Comparison of ENCODE assay signal across 8 cellular contexts in genomic region chr19:2089001-2089711, GRCh38. TPM values are rescaled to one million over a fixed set of nuclear protein-coding genes. Genes with fewer than 3 reads are reported as not detected.
DNase-seq lines count a peak whose midpoint lies in the region; ATAC-seq and TF ChIP-seq lines count a peak whose summit lies in the region.

No MANE protein-coding gene starts in this region.

- H3K4me1 ChIP-seq in colonic mucosa (peaks cover 7% of the 10 kb centered on the region), sigmoid colon (peaks cover 0 to 93% (median 87%) of the 10 kb centered on the region in 4 donors)

- peak overlapping the region in 1 of 2 donors; percentile 61 for H3K9ac ChIP-seq in colonic mucosa (ENCODE audit: low read depth in 2 of 2, low read length in 2 of 2)

- ATAC-seq in GM19467 (IDR thresholded peaks at IDR 0.05; ENCODE audit: unreplicated experiment) = no peak

- DNase-seq in NB4 (ENCODE audit: low read depth) = peak; percentile 62
- no peak for DNase-seq in colonic mucosa
- DNase-seq in sigmoid colon = no peak
- no peak for DNase-seq in effector CD4-positive, alpha-beta T cell
- DNase-seq in stimulated activated naive CD4-positive, alpha-beta T cell treated with Interleukin-2 at 50 U/mL for 16 hours (lab: John Stamatoyannopoulos, UW) = no peak
- no peak for DNase-seq in HT-29 (ENCODE audit: low spot score)

- H3K27me3 ChIP-seq in colonic mucosa = no peaks in the 10 kb centered on the region
- no peaks in the 10 kb centered on the region for H3K27me3 ChIP-seq in sigmoid colon

- H3K36me3 ChIP-seq in colonic mucosa (no peaks in the 10 kb centered on the region), sigmoid colon (peaks cover 0 to 10% (median 0%) of the 10 kb centered on the region in 4 donors)

- no peak for TF ChIP-seq POLR2A in NB4 (IDR thresholded peaks at IDR 0.05; ENCODE audit: extremely low read depth, insufficient read length)
- TF ChIP-seq POLR2A in sigmoid colon (IDR thresholded peaks at IDR 0.05) = no peak

- intact Hi-C loops in colonic mucosa (cut with DNase I) (no loop called here), sigmoid colon (cut with DNase I) (no loop called here)

- TF ChIP-seq EP300 in sigmoid colon (IDR thresholded peaks at IDR 0.05) = no peak

- peak; percentile 25; the same call in 2 of the 3 replicates for TF ChIP-seq CTCF in GM12872 (IDR thresholded peaks at IDR 0.05; ENCODE audit: insufficient read depth, low read depth, low read length)
- no peak for TF ChIP-seq CTCF in NB4 (IDR thresholded peaks at IDR 0.05; ENCODE audit: low read depth, low read length)
- no peak for TF ChIP-seq CTCF in colonic mucosa (IDR thresholded peaks at IDR 0.05)
- no peak for TF ChIP-seq CTCF in sigmoid colon (IDR thresholded peaks at IDR 0.05)

- 63 to 80% methylated on average over 16 of the region's 16 CpGs for WGBS in sigmoid colon, 2 donors

- H3K9me3 ChIP-seq in colonic mucosa (no peaks in the 10 kb centered on the region), sigmoid colon (no peaks in the 10 kb centered on the region)

- H3K4me3 ChIP-seq in NB4 (ENCODE audit: low read depth, low read length) (peak overlapping the region; percentile 32), colonic mucosa (no peak overlapping the region), sigmoid colon (no peak overlapping the region)

- H3K27ac ChIP-seq in colonic mucosa (peak overlapping the region; percentile 48), sigmoid colon (peak overlapping the region; percentile 88 to 99 (median 93))

RNA-seq across cellular contexts. Expression of gene MOB3A, which starts 7.0 kb away (rescaled TPM):
- total RNA-seq in colonic mucosa (10 to 100 TPM; 40.0 to 40.5 TPM), sigmoid colon (10 to 100 TPM; 25.7 to 65.4 (median 32.0) TPM)
- 10 to 100 TPM; 14.4 to 36.1 (median 14.6) TPM for polyA plus RNA-seq in sigmoid colon
- 7.7 and 9.2 TPM in 2 replicates for total RNA-seq in HT-29 (2014; rRNA removed; shearing (Covaris generic))

RNA-seq across cellular contexts. Expression of gene IZUMO4, which starts 7.6 kb away (rescaled TPM):
- total RNA-seq in colonic mucosa (1 to 10 TPM; 2.1 to 4.5 TPM), sigmoid colon (1 to 10 TPM; 2.3 to 6.0 (median 4.6) TPM)
- 1 to 10 TPM; 2.4 to 8.5 (median 3.5) TPM for polyA plus RNA-seq in sigmoid colon
- 2.7 and 5.3 TPM in 2 replicates for total RNA-seq in HT-29 (2014; rRNA removed; shearing (Covaris generic))

RNA-seq across cellular contexts. Expression of gene MKNK2, which starts 38.1 kb away (rescaled TPM):
- total RNA-seq in colonic mucosa (100 to 1,000 TPM; 358 to 589 TPM), sigmoid colon (100 to 1,000 TPM in 3 of 4 donors, 10 to 100 TPM in 1; 83.1 to 124 (median 107) TPM)
- 100 to 1,000 TPM; 121 to 157 (median 129) TPM for polyA plus RNA-seq in sigmoid colon
- total RNA-seq in HT-29 (2014; rRNA removed; shearing (Covaris generic)) = 212 and 223 TPM in 2 replicates
